In the genomic region with DNA sequence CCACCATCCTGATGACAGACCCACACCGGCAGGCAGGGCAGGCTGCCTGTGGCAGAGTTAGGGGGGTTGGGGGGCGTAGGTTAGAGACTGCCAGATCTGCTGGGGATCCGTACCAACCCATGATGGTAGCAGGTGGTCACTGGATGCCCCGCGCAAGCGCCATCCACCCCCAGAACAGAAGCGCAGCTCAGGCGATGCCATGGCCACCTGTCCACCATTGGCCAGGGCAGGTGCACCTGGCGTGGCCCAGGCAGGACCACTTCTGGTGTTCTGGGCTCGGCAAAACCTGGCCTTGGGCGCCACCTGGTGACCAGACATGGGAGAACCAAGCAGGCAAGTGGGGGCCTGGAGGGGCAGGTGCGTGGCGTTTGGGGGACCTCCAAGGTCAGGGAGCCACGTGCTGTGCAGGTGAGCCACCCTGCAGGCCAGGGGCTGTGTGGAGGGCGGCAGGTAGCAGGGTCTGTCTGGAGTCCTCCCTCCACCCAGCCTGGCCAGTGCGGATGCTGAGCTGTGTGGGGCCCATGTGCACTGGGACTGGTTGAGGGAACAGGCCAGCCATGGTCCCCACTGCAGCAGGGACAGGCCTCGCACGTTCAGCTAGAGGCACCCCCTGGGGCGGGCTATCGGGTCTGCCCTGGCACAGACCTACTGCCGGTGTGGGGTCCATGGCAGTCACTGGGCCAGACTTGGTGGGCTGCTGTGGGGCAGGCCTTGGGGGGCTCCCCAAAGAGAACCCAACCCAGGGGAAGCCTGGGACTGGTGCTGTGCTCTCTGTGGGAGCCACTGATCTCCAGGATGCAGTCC, we compare ENCODE assay signal across 9 cellular contexts. TPM values are rescaled to one million over a fixed set of nuclear protein-coding genes. Genes with fewer than 3 reads are reported as not detected.
DNase-seq lines count a peak whose midpoint lies in the region; ATAC-seq, FAIRE-seq and TF ChIP-seq lines count a peak whose summit lies in the region.
"Had no signal": no experiment of that assay in that cellular context is flagged by ENCODE, and none has a peak within 500 bp of the region (broad histone marks: within the 10 kb centered on the region; RNA-seq: fewer than 3 reads in every experiment).

No MANE protein-coding gene starts in this region.

- peak; percentile 75 to 91 for TF ChIP-seq RAD21 in K562 (CRISPR knock-in tag; conservative IDR thresholded peaks at IDR 0.05 in 1 of 2, IDR thresholded peaks at IDR 0.05 in 1 of 2)

- TF ChIP-seq CTCF in GM13977 (IDR thresholded peaks at IDR 0.05; ENCODE audit: extremely low read depth, insufficient read depth, missing control alignments) (peak; percentile 94), K562 (IDR thresholded peaks at IDR 0.05 in 2 of 3, conservative IDR thresholded peaks at IDR 0.05 in 1 of 3; ENCODE audit: insufficient read depth in 2 of 3, low read depth in 1 of 3, low read length in 3 of 3) (peak; percentile 83 to 86 (median 85))

- H3K4me2 ChIP-seq in K562 (ENCODE audit: insufficient read depth, low read length), result no peak overlapping the region

- H3K4me3 ChIP-seq in K562, result no peak overlapping the region

- TF ChIP-seq EP300 in K562 (IDR thresholded peaks at IDR 0.05; ENCODE audit: low read length), result no peak

- no peak overlapping the region for H3K27ac ChIP-seq in K562 (ENCODE audit: extremely low read depth, low read depth, low read length)
- H3K27ac ChIP-seq: epithelial cell of prostate had no signal

- H2AFZ ChIP-seq in K562 (ENCODE audit: low read depth, low read length), result no peak overlapping the region

- in situ Hi-C loops in GM13977 (cut with MboI; ENCODE audit: low pct_unique_long_range_greater_than_20kb, low sequenced_read_pairs, unreplicated experiment), result no loop called here
- in situ Hi-C loops in K562 (cut with MboI), result no loop called here

- no TSS peak for BruUV-seq in K562 (replicated peaks; lab: Mats Ljungman, UMichigan)

- CTCF ChIA-PET in K562 (lab: Yijun Ruan, JAX; ENCODE audit: low intra/inter-chr PET ratio), result interaction anchor here (0.6 to 2.4 kb wide), 4 partner anchors 17 to 1186 kb away, joined by 3 to 19 read pairs (median 5); no protein-coding TSS in a partner anchor

- no peaks in the 10 kb centered on the region for H3K79me2 ChIP-seq in K562 (ENCODE audit: control insufficient read depth, insufficient read depth, low read length)

- peaks cover 7% of the 10 kb centered on the region; the same call in 1 of the 2 replicates for H4K20me1 ChIP-seq in K562 (replicated peaks; ENCODE audit: control insufficient read depth, insufficient read depth, low read length)

- no peaks in the 10 kb centered on the region for H3K36me3 ChIP-seq in K562 (ENCODE audit: control insufficient read depth, insufficient read depth, low read length)

- H3K9me1 ChIP-seq in K562 (ENCODE audit: control insufficient read depth, insufficient read depth, low read length), result no peaks in the 10 kb centered on the region

- intact Hi-C loops in K562 (cut with micrococcal nuclease), result loop anchor here (1.0 to 10.0 kb wide), 3 partner anchors 29 to 472 kb away; no protein-coding TSS in a partner anchor

- FAIRE-seq in K562 (lab: Jason Lieb, UNC), result peak; percentile 72

- H3K27me3 ChIP-seq in K562 (ENCODE audit: control insufficient read depth in 2 of 2, insufficient read depth in 2 of 2, low read length in 2 of 2), result no peaks in the 10 kb centered on the region

- H3K9ac ChIP-seq in K562 (ENCODE audit: insufficient read depth in 1 of 2, low read depth in 2 of 2, low read length in 2 of 2), result no peak overlapping the region

- no peak for TF ChIP-seq POLR2A in K562 (conservative IDR thresholded peaks at IDR 0.05)

- ATAC-seq in K562 (peak; percentile 93), GM21737 (IDR thresholded peaks at IDR 0.05; ENCODE audit: unreplicated experiment) (no peak), GM19455 (IDR thresholded peaks at IDR 0.05; ENCODE audit: unreplicated experiment) (no peak)

- no peaks in the 10 kb centered on the region for H3K9me3 ChIP-seq in K562 (replicated peaks; ENCODE audit: control insufficient read depth, insufficient read depth, low read depth, low read length)

- H3K4me1 ChIP-seq in K562 (replicated peaks in 1 of 2; ENCODE audit: control insufficient read depth in 2 of 2, insufficient read depth in 2 of 2, low read length in 2 of 2), result peaks cover 0 to 88% of the 10 kb centered on the region in 2 experiments; a peak in 2 of 5 replicates

- peak; percentile 94 for DNase-seq in GM13977 (ENCODE audit: low spot score)
- peak; percentile 51 for DNase-seq in NCI-H1436 (lab: John Stamatoyannopoulos, UW)
- DNase-seq in UCSD-AML1 (lab: John Stamatoyannopoulos, UW; ENCODE audit: unreplicated experiment), result peak; percentile 62
- peak; percentile 71 to 75 (median 75) for DNase-seq in K562 (ENCODE audit: extremely low read depth in 1 of 4, low spot score in 3 of 4)
- peak; percentile 82 for DNase-seq in islet precursor cell
- peak; percentile 82 to 83 for DNase-seq in stimulated activated CD4-positive, alpha-beta T cell treated with anti-CD3 and anti-CD28 coated beads, Interleukin-2, amount 100 ng/mL, for 24 hours

- WGBS in K562 (ENCODE audit: insufficient coverage, low coverage, missing lambda C conversion rate), result 19% methylated on average over 11 of the region's 21 CpGs

- POLR2A ChIA-PET in K562 (lab: Yijun Ruan, JAX), result interaction anchor here (0.9 to 1.3 kb wide), 2 partner anchors 11 to 15 kb away, joined by 3 to 4 read pairs; partner anchors contain the start of gene BAG5

RNA-seq across cellular contexts. Expression of gene BAG5, which starts 15.6 kb away (rescaled TPM):
- 7.5 and 18.1 TPM in 2 replicates for total RNA-seq in K562 (2011; cell fraction: chromatin; rRNA removed; ENCODE audit: low replicate concordance)
- total RNA-seq in K562 (2011; cell fraction: nucleolus; rRNA removed), result 5.4 and 6.3 TPM in 2 replicates
- 9.8 and 13.9 TPM in 2 replicates for total RNA-seq in K562 (2011; cell fraction: nucleoplasm; rRNA removed)
- 11.1 and 15.1 TPM in 2 replicates for total RNA-seq in K562 (2014; rRNA removed)
- total RNA-seq in K562 (2014; rRNA removed; fragmentation: Illumina TruSeq; extraction: Trizol), result 21.4 and 22.6 TPM in 2 replicates
- 18.0 and 19.5 TPM in 2 replicates for total RNA-seq in K562 (2015; rRNA removed; fragmentation: Illumina TruSeq; extraction: Trizol)
- 16.9 and 17.5 TPM in 2 replicates for total RNA-seq in K562 (2021)
- 7.6 and 7.9 TPM in 2 replicates for polyA plus RNA-seq in K562 (2011; rRNA removed)
- polyA plus RNA-seq in K562 (2011; cell fraction: cytosol; rRNA removed), result 3.5 and 6.5 TPM in 2 replicates
- polyA plus RNA-seq in K562 (2011; cell fraction: nucleus; rRNA removed), result 5.0 and 5.8 TPM in 2 replicates
- 8.6 and 12.2 TPM in 2 replicates for polyA plus RNA-seq in K562 (2012)
- 17.2 and 20.6 TPM in 2 replicates for polyA plus RNA-seq in K562 (2014; fragmentation: Illumina TruSeq; extraction: Trizol)
- 10 to 100 TPM in 1 of 2 experiments, 1 to 10 TPM in 1; 9.1 to 13.2 TPM for polyA plus RNA-seq in K562 (2014; fragmentation: Nextera tagmentation; extraction: Ambion mirVana)
- 9.9 and 11.2 TPM in 2 replicates for polyA plus RNA-seq in K562 (2014; rRNA removed)
- polyA minus RNA-seq in K562 (2011; rRNA and poly(A)+ RNA removed), result 12.3 and 14.5 TPM in 2 replicates
- polyA minus RNA-seq in K562 (2011; cell fraction: cytosol; rRNA and poly(A)+ RNA removed), result 10.3 and 10.5 TPM in 2 replicates
- 4.0 and 7.8 TPM in 2 replicates for polyA minus RNA-seq in K562 (2011; cell fraction: nucleus; rRNA and poly(A)+ RNA removed)

RNA-seq across cellular contexts. Expression of gene COA8, which starts 15.9 kb away (rescaled TPM):
- 34.1 and 36.6 TPM in 2 replicates for total RNA-seq in K562 (2011; cell fraction: chromatin; rRNA removed; ENCODE audit: low replicate concordance)
- 16.8 and 18.7 TPM in 2 replicates for total RNA-seq in K562 (2011; cell fraction: nucleolus; rRNA removed)
- total RNA-seq in K562 (2011; cell fraction: nucleoplasm; rRNA removed), result 27.0 and 28.2 TPM in 2 replicates
- 25.2 and 25.6 TPM in 2 replicates for total RNA-seq in K562 (2014; rRNA removed)
- total RNA-seq in K562 (2014; rRNA removed; fragmentation: Illumina TruSeq; extraction: Trizol), result 25.7 and 27.3 TPM in 2 replicates
- 27.0 and 28.5 TPM in 2 replicates for total RNA-seq in K562 (2015; rRNA removed; fragmentation: Illumina TruSeq; extraction: Trizol)
- total RNA-seq in K562 (2021), result 34.6 and 35.5 TPM in 2 replicates
- polyA plus RNA-seq in K562 (2011; rRNA removed), result 13.0 and 19.1 TPM in 2 replicates
- 5.5 and 7.4 TPM in 2 replicates for polyA plus RNA-seq in K562 (2011; cell fraction: cytosol; rRNA removed)
- 6.3 and 6.5 TPM in 2 replicates for polyA plus RNA-seq in K562 (2011; cell fraction: nucleus; rRNA removed)
- polyA plus RNA-seq in K562 (2012), result 35.5 TPM in 2 replicates
- polyA plus RNA-seq in K562 (2014; fragmentation: Illumina TruSeq; extraction: Trizol), result 24.8 and 27.3 TPM in 2 replicates
- polyA plus RNA-seq in K562 (2014; fragmentation: Nextera tagmentation; extraction: Ambion mirVana), result 10 to 100 TPM in 1 of 2 experiments, 1 to 10 TPM in 1; 5.0 to 11.8 TPM
- polyA plus RNA-seq in K562 (2014; rRNA removed), result 33.5 and 35.3 TPM in 2 replicates
- polyA minus RNA-seq in K562 (2011; rRNA and poly(A)+ RNA removed), result 4.3 and 7.4 TPM in 2 replicates
- 5.2 and 7.9 TPM in 2 replicates for polyA minus RNA-seq in K562 (2011; cell fraction: cytosol; rRNA and poly(A)+ RNA removed)
- polyA minus RNA-seq in K562 (2011; cell fraction: nucleus; rRNA and poly(A)+ RNA removed), result 5.8 and 9.2 TPM in 2 replicates

RNA-seq across cellular contexts. Expression of gene TRMT61A, which starts 17.9 kb away (rescaled TPM):
- total RNA-seq in K562 (2011; cell fraction: chromatin; rRNA removed; ENCODE audit: low replicate concordance), result 5.1 and 21.8 TPM in 2 replicates
- 24.5 and 24.8 TPM in 2 replicates for total RNA-seq in K562 (2011; cell fraction: nucleolus; rRNA removed)
- total RNA-seq in K562 (2011; cell fraction: nucleoplasm; rRNA removed), result 9.7 and 11.4 TPM in 2 replicates
- total RNA-seq in K562 (2014; rRNA removed), result 24.8 and 29.5 TPM in 2 replicates
- 1.5 and 2.9 TPM in 2 replicates for total RNA-seq in K562 (2014; rRNA removed; fragmentation: Illumina TruSeq; extraction: Trizol)
- total RNA-seq in K562 (2015; rRNA removed; fragmentation: Illumina TruSeq; extraction: Trizol), result 12.3 and 12.4 TPM in 2 replicates
- 20.4 and 21.0 TPM in 2 replicates for total RNA-seq in K562 (2021)
- polyA plus RNA-seq in K562 (2011; rRNA removed), result 5.1 and 6.6 TPM in 2 replicates
- 7.6 and 28.9 TPM in 2 replicates for polyA plus RNA-seq in K562 (2011; cell fraction: cytosol; rRNA removed)
- polyA plus RNA-seq in K562 (2011; cell fraction: nucleus; rRNA removed), result 15.5 and 27.8 TPM in 2 replicates
- 7.5 and 13.1 TPM in 2 replicates for polyA plus RNA-seq in K562 (2012)
- 3.2 and 10.1 TPM in 2 replicates for polyA plus RNA-seq in K562 (2014; fragmentation: Illumina TruSeq; extraction: Trizol)
- polyA plus RNA-seq in K562 (2014; fragmentation: Nextera tagmentation; extraction: Ambion mirVana), result under 1 TPM; 0.10 to 0.50 TPM
- polyA plus RNA-seq in K562 (2014; rRNA removed), result 18.1 and 22.4 TPM in 2 replicates
- polyA minus RNA-seq in K562 (2011; rRNA and poly(A)+ RNA removed), result 1.4 and 2.6 TPM in 2 replicates
- polyA minus RNA-seq in K562 (2011; cell fraction: cytosol; rRNA and poly(A)+ RNA removed), result 5.0 and 6.5 TPM in 2 replicates
- polyA minus RNA-seq in K562 (2011; cell fraction: nucleus; rRNA and poly(A)+ RNA removed), result 13.2 and 14.3 TPM in 2 replicates

RNA-seq across cellular contexts. Expression of gene CKB, which starts 24.2 kb away (rescaled TPM):
- 63.0 and 253 TPM in 2 replicates for total RNA-seq in K562 (2011; cell fraction: chromatin; rRNA removed; ENCODE audit: low replicate concordance)
- 300 and 318 TPM in 2 replicates for total RNA-seq in K562 (2011; cell fraction: nucleolus; rRNA removed)
- total RNA-seq in K562 (2011; cell fraction: nucleoplasm; rRNA removed), result 108 and 141 TPM in 2 replicates
- total RNA-seq in K562 (2014; rRNA removed), result 692 and 778 TPM in 2 replicates
- total RNA-seq in K562 (2014; rRNA removed; fragmentation: Illumina TruSeq; extraction: Trizol), result 90.5 and 91.6 TPM in 2 replicates
- total RNA-seq in K562 (2015; rRNA removed; fragmentation: Illumina TruSeq; extraction: Trizol), result 177 and 191 TPM in 2 replicates
- total RNA-seq in K562 (2021), result 558 and 570 TPM in 2 replicates
- polyA plus RNA-seq in K562 (2011; rRNA removed), result 132 and 348 TPM in 2 replicates
- 261 and 599 TPM in 2 replicates for polyA plus RNA-seq in K562 (2011; cell fraction: cytosol; rRNA removed)
- 742 and 1,022 TPM in 2 replicates for polyA plus RNA-seq in K562 (2011; cell fraction: nucleus; rRNA removed)
- 375 and 553 TPM in 2 replicates for polyA plus RNA-seq in K562 (2012)
- polyA plus RNA-seq in K562 (2014; fragmentation: Illumina TruSeq; extraction: Trizol), result 115 and 390 TPM in 2 replicates
- polyA plus RNA-seq in K562 (2014; fragmentation: Nextera tagmentation; extraction: Ambion mirVana), result 10 to 100 TPM; 23.9 to 44.5 TPM
- 564 and 637 TPM in 2 replicates for polyA plus RNA-seq in K562 (2014; rRNA removed)
- polyA minus RNA-seq in K562 (2011; rRNA and poly(A)+ RNA removed), result 34.8 and 43.6 TPM in 2 replicates
- 164 and 287 TPM in 2 replicates for polyA minus RNA-seq in K562 (2011; cell fraction: cytosol; rRNA and poly(A)+ RNA removed)
- 93.2 and 131 TPM in 2 replicates for polyA minus RNA-seq in K562 (2011; cell fraction: nucleus; rRNA and poly(A)+ RNA removed)
